In the genomic region with DNA sequence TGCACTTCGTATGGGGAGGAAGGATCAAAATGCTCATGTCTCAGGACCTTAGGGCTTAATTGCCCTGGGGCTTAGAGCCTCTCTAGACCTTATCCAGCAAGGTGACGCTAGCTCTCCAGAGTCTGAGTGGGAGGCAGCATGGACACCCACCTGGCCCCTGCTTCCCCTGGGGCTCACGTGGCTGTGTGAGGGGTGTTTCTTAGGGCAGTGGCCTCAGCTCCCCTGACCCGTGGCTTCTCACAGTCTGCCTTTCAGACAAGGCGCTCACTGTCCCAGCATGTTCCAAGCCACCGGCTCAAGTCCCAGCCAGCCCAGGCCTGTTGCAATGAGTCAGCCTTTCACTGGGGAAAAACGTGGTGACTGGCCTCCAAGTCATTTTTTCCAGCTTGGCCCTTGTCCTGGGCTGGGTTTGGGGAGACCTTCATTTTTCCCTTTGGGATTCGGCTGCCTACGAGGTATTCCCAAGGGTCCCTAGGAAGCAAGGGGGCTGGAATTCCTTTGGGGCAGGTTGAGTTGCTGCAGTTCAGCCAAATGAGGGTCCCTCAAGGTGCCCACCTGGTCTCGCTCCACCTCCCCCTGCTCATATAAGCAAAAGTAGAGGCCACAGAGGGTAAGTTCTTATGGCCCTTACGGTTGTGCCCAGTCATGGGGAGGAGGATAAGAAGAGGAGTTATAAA, we compare ENCODE assay signal across 8 cellular contexts. TPM values are rescaled to one million over a fixed set of nuclear protein-coding genes. Genes with fewer than 3 reads are reported as not detected.
DNase-seq lines count a peak whose midpoint lies in the region; ATAC-seq and TF ChIP-seq lines count a peak whose summit lies in the region.

No MANE protein-coding gene starts in this region.

- H3K4me3 ChIP-seq in tibial artery: no peak overlapping the region

- intact Hi-C loops in tibial artery (cut with DNase I; ENCODE audit: low total_unique reads): no loop called here
- intact Hi-C loops in CD4-positive, alpha-beta T cell (cut with DNase I, micrococcal nuclease): no loop called here

- peaks cover 0 to 22% (median 13%) of the 10 kb centered on the region in 4 donors for H3K4me1 ChIP-seq in tibial artery

- peak overlapping the region; percentile 77 to 86 for H3K27ac ChIP-seq in tibial artery
- H3K27ac ChIP-seq in CD4-positive, alpha-beta T cell (ENCODE audit: low read depth, low read length): no peak overlapping the region

- no peaks in the 10 kb centered on the region for H3K27me3 ChIP-seq in tibial artery
- H3K27me3 ChIP-seq in CD4-positive, alpha-beta T cell (ENCODE audit: control insufficient read depth, insufficient read depth, low read length): no peaks in the 10 kb centered on the region

- no peak overlapping the region for H3K27ac Mint-ChIP-seq in CD4-positive, alpha-beta T cell

- POLR2A ChIA-PET in CD4-positive, alpha-beta T cell (lab: Charles Lee): no interaction called here

- no peaks in the 10 kb centered on the region for H3K9me3 Mint-ChIP-seq in CD4-positive, alpha-beta T cell

- no peak for TF ChIP-seq CTCF in tibial artery (IDR thresholded peaks at IDR 0.05)
- no peak for TF ChIP-seq CTCF in CD4-positive, alpha-beta T cell (IDR thresholded peaks at IDR 0.05)

- H3K27me3 Mint-ChIP-seq in CD4-positive, alpha-beta T cell: no peaks in the 10 kb centered on the region

- H3K9me3 ChIP-seq in tibial artery: no peaks in the 10 kb centered on the region
- no peaks in the 10 kb centered on the region for H3K9me3 ChIP-seq in CD4-positive, alpha-beta T cell (ENCODE audit: control insufficient read depth, low read length)

- H3K4me3 Mint-ChIP-seq in CD4-positive, alpha-beta T cell: no peak overlapping the region

- CTCF ChIA-PET in CD4-positive, alpha-beta T cell (lab: Charles Lee): interaction anchor here (0.6 to 0.9 kb wide), 2 partner anchors 15 to 159 kb away, joined by 3 to 4 read pairs; no protein-coding TSS in a partner anchor

- H3K36me3 Mint-ChIP-seq in CD4-positive, alpha-beta T cell (ENCODE audit: low read depth): no peaks in the 10 kb centered on the region

- peak; percentile 72 for DNase-seq in ELF-1 (ENCODE audit: low read depth, low spot score)
- peak; percentile 94 for DNase-seq in astrocyte of the hippocampus (ENCODE audit: low read depth, low spot score)
- peak; percentile 99 for DNase-seq in kidney tubule cell (ENCODE audit: low spot score)
- peak; percentile 88 to 95 for DNase-seq in tibial artery
- no peak for DNase-seq in CD4-positive, alpha-beta T cell
- no peak for DNase-seq in foreskin melanocyte
- no peak for DNase-seq in stimulated activated naive CD4-positive, alpha-beta T cell (lab: John Stamatoyannopoulos, UW)

- no peaks in the 10 kb centered on the region for H3K36me3 ChIP-seq in tibial artery

- ATAC-seq in HG02870 (IDR thresholded peaks at IDR 0.05; ENCODE audit: unreplicated experiment): peak; percentile 54
- no peak for ATAC-seq in CD4-positive, alpha-beta T cell (ENCODE audit: poor library complexity)

- no peaks in the 10 kb centered on the region for H3K4me1 Mint-ChIP-seq in CD4-positive, alpha-beta T cell (ENCODE audit: low read depth)

RNA-seq across cellular contexts. Expression of a gene that starts 15.7 kb away (rescaled TPM):
- total RNA-seq in CD4-positive, alpha-beta T cell: 100 to 1,000 TPM; 167 to 182 TPM

Comparison
In these comparisons a context has a peak if more than half of its experiments do, and no peak if none do; other contexts are left out.
1. DNase-seq: peak in ELF-1 (single experiment), astrocyte of the hippocampus (single experiment), kidney tubule cell (single experiment) and tibial artery (2 of 2); none in CD4-positive, alpha-beta T cell (0 of 10), foreskin melanocyte (single experiment) and stimulated activated naive CD4-positive, alpha-beta T cell (0 of 6).